8 cellular contexts compared by ENCODE assay signal in genomic region chr20:3239867-3240775, GRCh38. TPM values are rescaled to one million over a fixed set of nuclear protein-coding genes. Genes with fewer than 3 reads are reported as not detected.
DNase-seq lines count a peak whose midpoint lies in the region; ATAC-seq, FAIRE-seq and TF ChIP-seq lines count a peak whose summit lies in the region.

No MANE protein-coding gene starts in this region.

- H3K4me1 ChIP-seq in SK-N-SH (ENCODE audit: control insufficient read depth in 1 of 2, insufficient read depth in 2 of 2, low read depth in 1 of 2, low read length in 1 of 2) (peaks cover 0 to 2% of the 10 kb centered on the region in 2 experiments; a peak in 1 of 4 replicates), ascending aorta (peaks cover 8 to 11% of the 10 kb centered on the region in 2 donors), kidney (ENCODE audit: control insufficient read depth in 1 of 2, insufficient read depth in 1 of 2, low read depth in 1 of 2, low read length in 2 of 2) (peaks cover 0 to 2% of the 10 kb centered on the region in 2 donors), thymus (ENCODE audit: control insufficient read depth, insufficient read depth, low read length) (peaks cover 10% of the 10 kb centered on the region)

- H3K79me2 ChIP-seq in SK-N-SH (ENCODE audit: insufficient read depth), result no peaks in the 10 kb centered on the region

- POLR2A ChIA-PET in SK-N-SH (lab: Yijun Ruan, JAX), result interaction anchor here (0.9 to 1.0 kb wide), 2 partner anchors 8 to 17 kb away, joined by 3 to 6 read pairs; no protein-coding TSS in a partner anchor

- no peak overlapping the region for H3K9ac ChIP-seq in SK-N-SH
- no peak overlapping the region for H3K9ac ChIP-seq in kidney (ENCODE audit: low read length in 2 of 2)

- no peaks in the 10 kb centered on the region for H4K20me1 ChIP-seq in SK-N-SH (ENCODE audit: insufficient read depth)

- ATAC-seq in SK-N-SH treated with all-trans-retinoic acid at 6 μM for 48 hours, result no peak

- H3K27me3 ChIP-seq in SK-N-SH (ENCODE audit: insufficient read depth) (peaks cover 16% of the 10 kb centered on the region), ascending aorta (peaks cover 9% of the 10 kb centered on the region), thymus (ENCODE audit: control insufficient read depth, insufficient read depth) (peaks cover 74% of the 10 kb centered on the region)

- peak overlapping the region; percentile 84 for H3K4me2 ChIP-seq in SK-N-SH

- in situ Hi-C loops in ACHN (cut with HindIII; ENCODE audit: low pct_ligation_motif_present, low pct_unique_long_range_greater_than_20kb, low sequenced_read_pairs), result no loop called here

- no peaks in the 10 kb centered on the region for H3K9me2 ChIP-seq in SK-N-SH

- intact Hi-C loops in ascending aorta (cut with DNase I) (no loop called here), kidney (cut with DNase I) (no loop called here)

- H3K36me3 ChIP-seq in SK-N-SH (replicated peaks in 1 of 2; ENCODE audit: control insufficient read depth in 1 of 2, insufficient read depth in 2 of 2, low read length in 1 of 2), result no peaks in the 10 kb centered on the region
- H3K36me3 ChIP-seq in ascending aorta, result no peaks in the 10 kb centered on the region
- no peaks in the 10 kb centered on the region for H3K36me3 ChIP-seq in kidney (ENCODE audit: control insufficient read depth in 1 of 2, insufficient read depth in 2 of 2, low read length in 2 of 2)
- H3K36me3 ChIP-seq in thymus (ENCODE audit: control insufficient read depth, insufficient read depth), result no peaks in the 10 kb centered on the region

- no peak for TF ChIP-seq RAD21 in SK-N-SH (IDR thresholded peaks at IDR 0.05; ENCODE audit: low read length)

- DNase-seq in SK-N-SH (no peak), ascending aorta (ENCODE audit: low spot score in 2 of 2) (no peak), kidney (no peak), NCI-H226 (no peak), ACHN (no peak), amygdala (lab: John Stamatoyannopoulos, UW) (no peak)

- no peaks in the 10 kb centered on the region for H3F3A ChIP-seq in SK-N-SH (replicated peaks; ENCODE audit: insufficient read depth)

- CTCF ChIA-PET in SK-N-SH (lab: Yijun Ruan, JAX), result interaction anchor here (0.7 to 2.0 kb wide), 7 partner anchors 11 to 186 kb away, joined by 3 to 5 read pairs (median 4); no protein-coding TSS in a partner anchor

- TF ChIP-seq CTCF in SK-N-SH (IDR thresholded peaks at IDR 0.05) (no peak), ascending aorta (IDR thresholded peaks at IDR 0.05) (no peak), kidney (IDR thresholded peaks at IDR 0.05; ENCODE audit: borderline replicate concordance, extremely low read depth, insufficient read depth) (no peak)

- H3K27ac ChIP-seq in SK-N-SH (ENCODE audit: low read depth in 2 of 2, low read length in 1 of 2), result no peak overlapping the region
- H3K27ac ChIP-seq in ascending aorta, result no peak overlapping the region
- no peak overlapping the region for H3K27ac ChIP-seq in kidney (ENCODE audit: low read depth in 2 of 2, low read length in 2 of 2)
- H3K27ac ChIP-seq in thymus (ENCODE audit: low read depth), result no peak overlapping the region

- H3K4me3 ChIP-seq in SK-N-SH (ENCODE audit: low read depth in 2 of 2, low read length in 1 of 2) (peak overlapping the region; percentile 58 to 62), ascending aorta (peak overlapping the region; percentile 78 to 92), kidney (ENCODE audit: low read length in 2 of 2) (peak overlapping the region; percentile 49 to 57), thymus (ENCODE audit: low read length) (peak overlapping the region; percentile 62)

- H2AFZ ChIP-seq in SK-N-SH (ENCODE audit: low read depth), result peak overlapping the region; percentile 92

- FAIRE-seq in kidney (lab: Jason Lieb, UNC), result no peak

- TF ChIP-seq EP300 in SK-N-SH (IDR thresholded peaks at IDR 0.05; ENCODE audit: borderline replicate concordance in 1 of 2, low read depth in 1 of 2, low read length in 1 of 2), result no peak

- H3K9me3 ChIP-seq in SK-N-SH (no peaks in the 10 kb centered on the region), ascending aorta (no peaks in the 10 kb centered on the region), kidney (ENCODE audit: control insufficient read depth in 1 of 2, low read length in 2 of 2) (no peaks in the 10 kb centered on the region), thymus (ENCODE audit: control insufficient read depth) (peaks cover 1% of the 10 kb centered on the region)

- 54% methylated on average over 36 of the region's 54 CpGs for WGBS in SK-N-SH (ENCODE audit: low lambda C conversion rate)
- WGBS in thymus, result 19% methylated on average over 54 of the region's 54 CpGs

TF ChIP-seq in SK-N-SH, 30 proteins besides CTCF, POLR2A, EP300 and RAD21 (continues in another document):
- no peak for TF ChIP-seq RFX5 (IDR thresholded peaks at IDR 0.05; ENCODE audit: low read length)
- no peak for TF ChIP-seq FOXJ3 (CRISPR knock-in tag; IDR thresholded peaks at IDR 0.05)
- TF ChIP-seq USF1 (IDR thresholded peaks at IDR 0.05; ENCODE audit: borderline replicate concordance, low read depth), result no peak
- TF ChIP-seq TCF12 (IDR thresholded peaks at IDR 0.05), result no peak
- no peak for TF ChIP-seq IRF3 (IDR thresholded peaks at IDR 0.05; ENCODE audit: low read depth, low read length)
- no peak for TF ChIP-seq RXRA (IDR thresholded peaks at IDR 0.05; ENCODE audit: borderline replicate concordance, low read depth)
- no peak for TF ChIP-seq MEF2A (IDR thresholded peaks at IDR 0.05; ENCODE audit: borderline replicate concordance, low read depth)
- no peak for TF ChIP-seq FOSL2 (IDR thresholded peaks at IDR 0.05; ENCODE audit: borderline replicate concordance, low read depth)
- TF ChIP-seq FOXM1 (IDR thresholded peaks at IDR 0.05; ENCODE audit: low read depth), result no peak

TF ChIP-seq in SK-N-SH treated with all-trans-retinoic acid at 6 μM for 48 hours, 23 proteins besides CTCF, POLR2A, EP300 and RAD21:
- no peak for TF ChIP-seq BACH2 (CRISPR knock-in tag; IDR thresholded peaks at IDR 0.05; ENCODE audit: borderline replicate concordance)
- TF ChIP-seq ISL1 (CRISPR knock-in tag; IDR thresholded peaks at IDR 0.05), result no peak
- TF ChIP-seq RARB (CRISPR knock-in tag; IDR thresholded peaks at IDR 0.05), result no peak

RNA-seq across cellular contexts. Expression of gene SLC4A11, which starts 1.1 kb away (rescaled TPM):
- polyA plus RNA-seq in SK-N-SH (2012; rRNA removed) (1.6 and 2.7 TPM in 2 replicates), kidney (ENCODE audit: insufficient read depth, low read depth, low replicate concordance) (14.8 TPM), thymus (4.4 TPM)
- 0.73 and 0.77 TPM in 2 replicates for polyA plus RNA-seq in SK-N-SH (2012; cell fraction: cytosol; rRNA removed)
- 15.9 and 26.8 TPM in 2 replicates for polyA plus RNA-seq in SK-N-SH (2012; cell fraction: nucleus; rRNA removed)
- total RNA-seq in ascending aorta (1.6 TPM), kidney (7.6 TPM)

RNA-seq across cellular contexts. Expression of gene ITPA, which starts 30.8 kb away (rescaled TPM):
- polyA plus RNA-seq in SK-N-SH (2012; rRNA removed) (66.7 and 67.7 TPM in 2 replicates), kidney (ENCODE audit: insufficient read depth, low read depth, low replicate concordance) (81.1 TPM), thymus (141 TPM)
- 49.4 and 56.4 TPM in 2 replicates for polyA plus RNA-seq in SK-N-SH (2012; cell fraction: cytosol; rRNA removed)
- polyA plus RNA-seq in SK-N-SH (2012; cell fraction: nucleus; rRNA removed), result 96.3 and 150 TPM in 2 replicates
- total RNA-seq in ascending aorta (111 TPM), kidney (59.7 TPM)

RNA-seq across cellular contexts. Expression of gene DDRGK1, which starts 35.6 kb away (rescaled TPM):
- polyA plus RNA-seq in SK-N-SH (2012; rRNA removed) (65.2 and 70.6 TPM in 2 replicates), kidney (ENCODE audit: insufficient read depth, low read depth, low replicate concordance) (92.5 TPM), thymus (42.7 TPM)
- 66.9 and 78.4 TPM in 2 replicates for polyA plus RNA-seq in SK-N-SH (2012; cell fraction: cytosol; rRNA removed)
- polyA plus RNA-seq in SK-N-SH (2012; cell fraction: nucleus; rRNA removed), result 73.3 and 73.4 TPM in 2 replicates
- total RNA-seq in ascending aorta (18.0 TPM), kidney (81.8 TPM)
